Comparison of ENCODE assay signal across 13 cellular contexts in the genomic region with DNA sequence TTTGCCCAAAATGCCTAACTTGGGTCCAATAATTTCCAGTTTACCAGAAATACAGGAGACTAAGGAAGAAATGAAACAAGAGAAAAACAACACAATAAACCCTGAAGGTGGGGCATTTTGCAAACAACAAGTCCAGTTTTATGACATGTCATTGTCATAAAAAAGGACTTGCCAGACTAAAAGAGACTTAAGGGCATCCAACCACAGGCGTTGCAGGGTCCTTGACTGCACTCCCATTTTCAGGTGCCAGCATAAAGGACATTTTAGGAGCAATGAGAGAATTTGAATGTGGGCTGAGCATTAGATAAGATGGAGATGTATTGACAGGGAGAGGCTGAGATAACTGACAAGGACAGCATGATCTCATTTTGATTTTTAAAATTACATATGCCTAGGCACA. TPM values are rescaled to one million over a fixed set of nuclear protein-coding genes. Genes with fewer than 3 reads are reported as not detected.
DNase-seq lines count a peak whose midpoint lies in the region; ATAC-seq and TF ChIP-seq lines count a peak whose summit lies in the region.
"Had no signal": no experiment of that assay in that cellular context is flagged by ENCODE, and none has a peak within 500 bp of the region (broad histone marks: within the 10 kb centered on the region; RNA-seq: fewer than 3 reads in every experiment).

No MANE protein-coding gene starts in this region.

- no peak for TF ChIP-seq CTCF in PC-3 (conservative IDR thresholded peaks at IDR 0.05; ENCODE audit: low read depth, low read length)
- TF ChIP-seq CTCF in glutamatergic neuron (IDR thresholded peaks at IDR 0.05; ENCODE audit: partially characterized antibody, unreplicated experiment), result no peak
- TF ChIP-seq CTCF in nephron (IDR thresholded peaks at IDR 0.05; ENCODE audit: unreplicated experiment in 3 of 3), result no peak
- no peak for TF ChIP-seq CTCF in endodermal cell (conservative IDR thresholded peaks at IDR 0.05)

- no peaks in the 10 kb centered on the region for H3K36me3 ChIP-seq in PC-3 (ENCODE audit: low read depth, low read length)
- H3K36me3 ChIP-seq in endodermal cell (ENCODE audit: control insufficient read depth, insufficient read depth, low read length), result no peaks in the 10 kb centered on the region

- no peaks in the 10 kb centered on the region for H3K9me3 ChIP-seq in PC-3 (ENCODE audit: low read length)
- H3K9me3 ChIP-seq in endodermal cell (ENCODE audit: control insufficient read depth, low read length), result no peaks in the 10 kb centered on the region

- peak overlapping the region; percentile 25 for H3K4me3 Mint-ChIP-seq in glutamatergic neuron (ENCODE audit: unreplicated experiment)
- peak overlapping the region in 1 of 3 experiments; percentile 9 for H3K4me3 Mint-ChIP-seq in nephron
- H3K4me3 Mint-ChIP-seq in endodermal cell, result no peak overlapping the region
- H3K4me3 Mint-ChIP-seq: B cell had no signal

- H3K4me1 Mint-ChIP-seq in glutamatergic neuron (ENCODE audit: low read depth, unreplicated experiment) (peaks cover 4% of the 10 kb centered on the region), nephron (peaks cover 26% of the 10 kb centered on the region), endodermal cell (peaks cover 21% of the 10 kb centered on the region)
- H3K4me1 Mint-ChIP-seq: B cell; CD4-positive, alpha-beta memory T cell had no signal

- H3K9me3 Mint-ChIP-seq in glutamatergic neuron (ENCODE audit: unreplicated experiment) (peaks cover 1% of the 10 kb centered on the region), nephron (no peaks in the 10 kb centered on the region), endodermal cell (no peaks in the 10 kb centered on the region)
- H3K9me3 Mint-ChIP-seq: CD4-positive, alpha-beta memory T cell had no signal

- H2AFZ ChIP-seq in PC-3 (ENCODE audit: low read length), result no peak overlapping the region

- H3K27me3 Mint-ChIP-seq in glutamatergic neuron (ENCODE audit: unreplicated experiment) (no peaks in the 10 kb centered on the region), nephron (ENCODE audit: low read depth) (peaks cover 16% of the 10 kb centered on the region), endodermal cell (ENCODE audit: insufficient read depth) (peaks cover 4% of the 10 kb centered on the region)

- H3K4me3 ChIP-seq in PC-3 (ENCODE audit: low read length) (no peak overlapping the region), endodermal cell (ENCODE audit: low read length) (no peak overlapping the region)

- H3K4me1 ChIP-seq in PC-3 (ENCODE audit: insufficient read depth, low read length) (no peaks in the 10 kb centered on the region), endodermal cell (ENCODE audit: control insufficient read depth, insufficient read depth, low read length) (peaks cover 8% of the 10 kb centered on the region)

- DNase-seq in PC-3, result no peak
- no peak for DNase-seq in glutamatergic neuron
- no peak for DNase-seq in GM19238 (ENCODE audit: insufficient read length, low spot score)
- DNase-seq in DMS53 (lab: John Stamatoyannopoulos, UW), result no peak
- no peak for DNase-seq in endodermal cell
- DNase-seq in NCI-H524 (lab: John Stamatoyannopoulos, UW), result no peak
- DNase-seq: C1 segment of cervical spinal cord; CD4-positive, alpha-beta memory T cell; DMS153; H7; IMR-90 had no signal

- H3K36me3 Mint-ChIP-seq in glutamatergic neuron (ENCODE audit: unreplicated experiment) (no peaks in the 10 kb centered on the region), nephron (ENCODE audit: low read depth) (no peaks in the 10 kb centered on the region), endodermal cell (ENCODE audit: low read depth) (no peaks in the 10 kb centered on the region)
- H3K36me3 Mint-ChIP-seq: CD4-positive, alpha-beta memory T cell had no signal

- no peaks in the 10 kb centered on the region for H4K20me1 ChIP-seq in PC-3 (ENCODE audit: low read length)

- ATAC-seq in PC-3, result peak; percentile 22; the same call in 1 of the 2 replicates

- CTCF ChIA-PET in PC-3 (lab: Charles Lee), result no interaction called here

- 86 to 87% methylated on average over 1 of the region's 1 CpG for WGBS in endodermal cell (ENCODE audit: insufficient coverage in 1 of 2, insufficient read length in 1 of 2), 2 experiments

- no peaks in the 10 kb centered on the region for H3K9me2 ChIP-seq in PC-3 (replicated peaks; ENCODE audit: low read length)

- no peak overlapping the region for H3K4me2 ChIP-seq in PC-3 (ENCODE audit: low read length)

- POLR2A ChIA-PET in PC-3 (lab: Charles Lee; ENCODE audit: unreplicated experiment), result no interaction called here

- H3K9ac ChIP-seq in PC-3 (ENCODE audit: low read length) (no peak overlapping the region), endodermal cell (ENCODE audit: extremely low read depth, low read length, poor library complexity, severe bottlenecking) (no peak overlapping the region)

- H3F3A ChIP-seq in PC-3 (ENCODE audit: low read length, unreplicated experiment), result no peaks in the 10 kb centered on the region

- BruUV-seq in PC-3 (replicated peaks; lab: Mats Ljungman, UMichigan), result no TSS peak

- intact Hi-C loops in PC-3 (cut with micrococcal nuclease), result no loop called here

- no peaks in the 10 kb centered on the region for H3K79me2 ChIP-seq in PC-3 (ENCODE audit: low read length)

- H3K27ac ChIP-seq in PC-3 (ENCODE audit: low read length), result no peak overlapping the region
- no peak overlapping the region for H3K27ac ChIP-seq in endodermal cell (ENCODE audit: low read depth, low read length)

- H3K27me3 ChIP-seq in PC-3 (ENCODE audit: low read length), result no peaks in the 10 kb centered on the region
- no peaks in the 10 kb centered on the region for H3K27me3 ChIP-seq in endodermal cell (ENCODE audit: control insufficient read depth, insufficient read depth, low read length, poor library complexity, severe bottlenecking)

- H3K27ac Mint-ChIP-seq in glutamatergic neuron (ENCODE audit: unreplicated experiment), result no peak overlapping the region
- H3K27ac Mint-ChIP-seq in nephron, result peak overlapping the region in 2 of 3 experiments; percentile 15 to 74
- H3K27ac Mint-ChIP-seq in endodermal cell, result no peak overlapping the region
- H3K27ac Mint-ChIP-seq: B cell; CD4-positive, alpha-beta memory T cell had no signal

RNA-seq across cellular contexts. Expression of gene DAGLA, which starts 28.1 kb away (rescaled TPM):
- total RNA-seq in PC-3 (2014; rRNA removed), result 8.6 and 12.2 TPM in 2 replicates
- 9.6 TPM for total RNA-seq in glutamatergic neuron (ENCODE audit: unreplicated experiment)
- total RNA-seq in endodermal cell, result 1 to 10 TPM; 5.6 to 8.7 TPM
- polyA plus RNA-seq in endodermal cell (2013, experiment 1 of 2), result 6.4 TPM
- polyA plus RNA-seq in endodermal cell (2013, experiment 2 of 2), result 5.5 TPM
- total RNA-seq: B cell had no signal

Comparison
In these comparisons a context has a peak if more than half of its experiments do, and no peak if none do; other contexts are left out.
1. H3K27ac Mint-ChIP-seq: peak in nephron (2 of 3); none in glutamatergic neuron (single experiment) and endodermal cell (single experiment).